7 cellular contexts compared by ENCODE assay signal in the genomic region with DNA sequence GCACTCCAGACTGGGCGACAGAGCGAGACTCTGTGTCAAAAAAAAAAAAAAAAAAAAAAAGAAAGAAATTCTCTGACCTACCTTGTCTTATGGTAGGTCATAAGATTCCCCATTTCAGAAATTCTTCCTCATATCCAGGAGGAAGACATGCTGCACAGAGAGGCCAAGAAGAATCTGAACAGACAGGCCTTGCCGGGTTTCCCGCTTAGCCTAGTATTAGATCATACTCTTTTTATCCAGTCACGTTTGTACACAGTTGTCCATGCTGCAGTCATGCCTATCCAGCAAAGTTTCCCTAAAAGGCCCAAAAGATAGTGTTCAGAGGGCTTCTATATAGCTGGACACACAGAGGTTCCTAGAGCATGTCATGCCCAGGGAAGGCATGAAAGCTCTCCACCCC.
"Had no signal": no experiment of that assay in that cellular context is flagged by ENCODE, and none has a peak within 500 bp of the region (broad histone marks: within the 10 kb centered on the region; RNA-seq: fewer than 3 reads in every experiment).

No MANE protein-coding gene starts in this region.

- H3K36me3 Mint-ChIP-seq: IgD-negative memory B cell had no signal

- H3K4me3 ChIP-seq: GM23338 had no signal

- H3K27ac ChIP-seq: HL-60 had no signal

- DNase-seq: H9, HFFc6 had no signal

- H3K27me3 Mint-ChIP-seq: IgD-negative memory B cell had no signal

- ATAC-seq: GM23338, HCT116, HepG2 had no signal

- H3K4me3 Mint-ChIP-seq: GM23338, H9, HFFc6, IgD-negative memory B cell had no signal

- H3K27ac Mint-ChIP-seq: GM23338, H9, HFFc6, IgD-negative memory B cell had no signal
